Comparison of ENCODE assay signal across 8 cellular contexts in the genomic region with DNA sequence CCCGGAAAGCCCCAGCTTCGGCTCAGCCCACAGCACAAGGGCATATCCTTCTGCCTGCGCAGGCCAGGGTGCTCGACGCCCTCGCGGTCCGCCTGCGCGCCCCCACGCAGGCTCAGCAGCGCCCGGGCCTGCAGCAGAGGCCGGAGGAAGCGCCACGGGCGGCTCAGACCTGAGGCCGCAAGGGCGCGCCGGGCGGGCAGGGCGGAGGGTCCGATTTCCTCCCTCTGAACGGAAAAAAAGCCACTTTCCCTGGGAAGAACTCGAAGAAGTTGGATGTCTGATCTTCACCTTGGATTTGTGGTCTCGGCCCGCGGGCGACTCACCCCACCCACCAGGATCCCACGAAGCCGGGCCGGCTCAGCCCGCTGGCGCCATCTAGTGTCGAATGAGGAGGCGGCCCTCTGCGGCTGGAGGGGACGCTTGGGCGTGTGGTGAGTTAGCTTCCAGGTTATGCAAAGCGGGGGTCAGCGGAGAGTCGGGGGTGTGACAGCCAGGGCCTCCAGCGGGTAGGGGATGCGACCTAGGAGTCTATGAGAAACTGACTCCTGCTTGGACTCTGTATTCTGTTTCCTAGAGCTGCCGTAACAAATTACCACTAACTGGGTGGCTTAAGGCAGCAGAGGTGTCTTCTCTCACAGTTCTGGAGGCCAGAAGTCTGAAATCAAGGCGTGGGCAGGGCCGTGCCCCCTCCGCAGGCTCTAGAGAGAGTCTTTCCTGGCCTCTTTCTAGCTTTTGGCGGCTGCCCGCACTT. TPM values are rescaled to one million over a fixed set of nuclear protein-coding genes. Genes with fewer than 3 reads are reported as not detected.
A peak's percentile ranks its signal among the peaks of the same experiment; 100 is the strongest.
DNase-seq lines count a peak whose midpoint lies in the region; ATAC-seq and TF ChIP-seq lines count a peak whose summit lies in the region.

No MANE protein-coding gene starts in this region.

- peak overlapping the region; percentile 37 to 52 for H3K4me3 ChIP-seq in foreskin fibroblast (ENCODE audit: low read depth in 1 of 2, low read length in 2 of 2)
- H3K4me3 ChIP-seq in neural progenitor cell: peak overlapping the region; percentile 24
- H3K4me3 ChIP-seq in stomach smooth muscle (ENCODE audit: low read length in 2 of 2): peak overlapping the region; percentile 50 to 68

- H3K36me3 Mint-ChIP-seq in Calu3 (ENCODE audit: insufficient read depth, unreplicated experiment) (peaks cover 5% of the 10 kb centered on the region), neural progenitor cell (no peaks in the 10 kb centered on the region)

- H3K27me3 Mint-ChIP-seq in Calu3 (ENCODE audit: unreplicated experiment): peaks cover 15% of the 10 kb centered on the region
- H3K27me3 Mint-ChIP-seq in neural progenitor cell (ENCODE audit: insufficient read depth, low read depth): peaks cover 3% of the 10 kb centered on the region

- CTCF ChIA-PET in Calu3 (lab: Charles Lee): interaction anchor here (0.7 to 1.5 kb wide), 5 partner anchors 126 to 191 kb away, joined by 3 to 8 read pairs (median 5); no protein-coding TSS in a partner anchor

- no peaks in the 10 kb centered on the region for H3K79me2 ChIP-seq in neural progenitor cell (ENCODE audit: low read depth)

- intact Hi-C loops in Calu3 (cut with micrococcal nuclease; ENCODE audit: unreplicated experiment): loop anchor here (1.0 kb wide), 2 partner anchors 124 to 142 kb away; no protein-coding TSS in a partner anchor

- DNase-seq in Calu3 (peak; percentile 83), HuH-7.5 (ENCODE audit: low spot score) (peak; percentile 72), RKO (ENCODE audit: low spot score) (peak; percentile 64), activated gamma-delta T cell (lab: John Stamatoyannopoulos, UW) (peak; percentile 59), foreskin fibroblast (peak; percentile 52 to 85), neural progenitor cell (ENCODE audit: low spot score) (peak; percentile 84)

- TF ChIP-seq CTCF in Calu3 (IDR thresholded peaks at IDR 0.05; ENCODE audit: unreplicated experiment) (peak; percentile 94), foreskin fibroblast (IDR thresholded peaks at IDR 0.05; ENCODE audit: low read depth, low read length) (peak; percentile 93), neural progenitor cell (IDR thresholded peaks at IDR 0.05) (peak; percentile 99)

- no peaks in the 10 kb centered on the region for H4K20me1 ChIP-seq in neural progenitor cell (ENCODE audit: low read depth)

- peak overlapping the region; percentile 71 for H3K4me2 ChIP-seq in neural progenitor cell

- H3K4me1 Mint-ChIP-seq in Calu3 (ENCODE audit: low read depth, unreplicated experiment) (peaks cover 14% of the 10 kb centered on the region), neural progenitor cell (peaks cover 8% of the 10 kb centered on the region)

- peak; percentile 77 for ATAC-seq in GM21367 (IDR thresholded peaks at IDR 0.05; ENCODE audit: unreplicated experiment)

- H3K4me1 ChIP-seq in neural progenitor cell: no peaks in the 10 kb centered on the region
- peaks cover 10% of the 10 kb centered on the region for H3K4me1 ChIP-seq in stomach smooth muscle (ENCODE audit: control insufficient read depth, insufficient read depth, low read length)

- H3K36me3 ChIP-seq in neural progenitor cell (no peaks in the 10 kb centered on the region), stomach smooth muscle (ENCODE audit: control insufficient read depth in 2 of 2, insufficient read depth in 2 of 2, low read length in 2 of 2) (no peaks in the 10 kb centered on the region)

- H3K9ac ChIP-seq in neural progenitor cell: no peak overlapping the region
- peak overlapping the region; percentile 60 for H3K9ac ChIP-seq in stomach smooth muscle (ENCODE audit: low read length in 2 of 2)

- no peaks in the 10 kb centered on the region for H3F3A ChIP-seq in neural progenitor cell (ENCODE audit: low read depth)

- H3K27ac Mint-ChIP-seq in Calu3 (ENCODE audit: unreplicated experiment) (no peak overlapping the region), neural progenitor cell (no peak overlapping the region)

- no peaks in the 10 kb centered on the region for H3K9me3 ChIP-seq in neural progenitor cell (ENCODE audit: low read depth)
- no peaks in the 10 kb centered on the region for H3K9me3 ChIP-seq in stomach smooth muscle (ENCODE audit: control insufficient read depth in 2 of 2, low read length in 2 of 2)

- H3K4me3 Mint-ChIP-seq in Calu3 (ENCODE audit: low read depth, unreplicated experiment) (peak overlapping the region; percentile 65), neural progenitor cell (no peak overlapping the region)

- H2AFZ ChIP-seq in neural progenitor cell (replicated peaks): peak overlapping the region; percentile 74

- no peaks in the 10 kb centered on the region for H3K9me3 Mint-ChIP-seq in Calu3 (ENCODE audit: low read depth, unreplicated experiment)
- no peaks in the 10 kb centered on the region for H3K9me3 Mint-ChIP-seq in neural progenitor cell

- H3K27me3 ChIP-seq in neural progenitor cell: peaks cover 12% of the 10 kb centered on the region
- no peaks in the 10 kb centered on the region for H3K27me3 ChIP-seq in stomach smooth muscle (ENCODE audit: control insufficient read depth in 1 of 2, insufficient read depth in 2 of 2, low read length in 2 of 2)

- no peak overlapping the region for H3K27ac ChIP-seq in neural progenitor cell
- no peak overlapping the region for H3K27ac ChIP-seq in stomach smooth muscle (ENCODE audit: low read length)

- no TSS peak for BruUV-seq in Calu3 (replicated peaks; lab: Mats Ljungman, UMichigan)

RNA-seq across cellular contexts. Expression of a gene that starts 40.0 kb away (rescaled TPM):
- total RNA-seq in Calu3 (2022) (253 and 256 TPM in 2 replicates), neural progenitor cell (ENCODE audit: low replicate concordance) (486 and 664 TPM in 2 replicates)
